11 cellular contexts compared by ENCODE assay signal in the genomic region with DNA sequence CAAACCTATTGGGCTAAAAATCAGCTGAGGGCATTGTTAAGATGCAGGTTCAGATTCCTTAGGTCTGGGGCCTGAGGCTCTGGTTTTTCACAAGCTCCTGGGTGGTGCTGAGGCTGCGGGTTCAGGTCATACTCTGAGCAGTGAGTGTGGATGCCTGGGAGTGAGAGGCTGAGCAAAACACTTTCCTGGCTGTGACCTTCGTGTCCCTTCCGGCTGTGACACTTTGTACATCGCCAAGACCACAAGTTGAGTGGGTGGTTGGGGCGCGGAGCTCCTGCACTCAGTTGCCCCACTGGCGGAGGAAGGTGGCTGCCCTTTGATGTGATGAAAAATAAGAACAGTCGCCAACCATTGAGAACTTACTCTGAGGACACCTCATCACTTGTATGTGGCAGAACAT. TPM values are rescaled to one million over a fixed set of nuclear protein-coding genes. Genes with fewer than 3 reads are reported as not detected.
A peak's percentile ranks its signal among the peaks of the same experiment; 100 is the strongest.
DNase-seq lines count a peak whose midpoint lies in the region; ATAC-seq, FAIRE-seq and TF ChIP-seq lines count a peak whose summit lies in the region.
"Had no signal": no experiment of that assay in that cellular context is flagged by ENCODE, and none has a peak within 500 bp of the region (broad histone marks: within the 10 kb centered on the region; RNA-seq: fewer than 3 reads in every experiment).

No MANE protein-coding gene starts in this region.

- peak in 4 of 7 experiments; percentile 59 to 77 (median 73) for DNase-seq in CD8-positive, alpha-beta T cell
- DNase-seq in activated CD8-positive, alpha-beta T cell treated with anti-CD3 and anti-CD28 coated beads for 36 hours, result peak; percentile 95
- DNase-seq in smooth muscle cell (lab: John Stamatoyannopoulos, UW; ENCODE audit: unreplicated experiment) (no peak), H54 (ENCODE audit: insufficient read length, low spot score) (no peak), nucleus accumbens (lab: John Stamatoyannopoulos, UW) (no peak), NCI-H2029 (lab: John Stamatoyannopoulos, UW) (no peak)
- DNase-seq: MG63, SIG-M5 had no signal

- WGBS in esophagus, 2 donors, result 80 to 82% methylated on average over 8 of the region's 8 CpGs
- WGBS in smooth muscle cell (ENCODE audit: low lambda C conversion rate), result 94% methylated on average over 8 of the region's 8 CpGs

- peak overlapping the region; percentile 66 for H3K27ac ChIP-seq in CD8-positive, alpha-beta T cell (ENCODE audit: low read depth, low read length)
- H3K27ac ChIP-seq in esophagus (ENCODE audit: low read depth in 2 of 2, low read length in 1 of 2) (peak overlapping the region; percentile 57 to 73), smooth muscle cell (ENCODE audit: low read depth) (peak overlapping the region; percentile 39)

- peaks cover 4% of the 10 kb centered on the region for H3F3A ChIP-seq in smooth muscle cell (ENCODE audit: low read depth)

- peaks cover 87% of the 10 kb centered on the region for H3K4me1 Mint-ChIP-seq in CD8-positive, alpha-beta T cell (ENCODE audit: low read depth)
- peaks cover 87% of the 10 kb centered on the region for H3K4me1 Mint-ChIP-seq in activated CD8-positive, alpha-beta T cell treated with anti-CD3 and anti-CD28 coated beads for 36 hours (ENCODE audit: low read depth)

- no peak overlapping the region for H3K9ac ChIP-seq in smooth muscle cell (ENCODE audit: low read depth)

- POLR2A ChIA-PET in CD8-positive, alpha-beta T cell (lab: Charles Lee), result interaction anchor here (0.9 to 26.4 kb wide), 11 partner anchors 14 to 123 kb away, joined by 3 to 755 read pairs (median 4); partner anchors contain the start of genes CCR7 and TOP2A
- POLR2A ChIA-PET in activated CD8-positive, alpha-beta T cell treated with anti-CD3 and anti-CD28 coated beads for 36 hours (lab: Charles Lee), result interaction anchor here (0.8 to 19.7 kb wide), 15 partner anchors 8 to 180 kb away, joined by 3 to 548 read pairs (median 5); partner anchors contain the start of genes CCR7 and TOP2A

- peak overlapping the region; percentile 31 for H3K4me3 ChIP-seq in CD8-positive, alpha-beta T cell (ENCODE audit: low read depth, low read length)
- H3K4me3 ChIP-seq in esophagus (ENCODE audit: low read depth in 1 of 2, low read length in 2 of 2), result no peak overlapping the region
- H3K4me3 ChIP-seq in smooth muscle cell, result no peak overlapping the region
- H3K4me3 ChIP-seq: MG63 had no signal

- peak overlapping the region; percentile 72 for H3K4me3 Mint-ChIP-seq in CD8-positive, alpha-beta T cell
- peak overlapping the region; percentile 71 for H3K4me3 Mint-ChIP-seq in activated CD8-positive, alpha-beta T cell treated with anti-CD3 and anti-CD28 coated beads for 36 hours

- peak overlapping the region; percentile 96 for H3K27ac Mint-ChIP-seq in CD8-positive, alpha-beta T cell
- H3K27ac Mint-ChIP-seq in activated CD8-positive, alpha-beta T cell treated with anti-CD3 and anti-CD28 coated beads for 36 hours, result peak overlapping the region; percentile 93

- H3K27me3 Mint-ChIP-seq in CD8-positive, alpha-beta T cell (ENCODE audit: low read depth), result no peaks in the 10 kb centered on the region
- no peaks in the 10 kb centered on the region for H3K27me3 Mint-ChIP-seq in activated CD8-positive, alpha-beta T cell treated with anti-CD3 and anti-CD28 coated beads for 36 hours

- H3K79me2 ChIP-seq in smooth muscle cell (ENCODE audit: low read depth), result no peaks in the 10 kb centered on the region

- no peak for FAIRE-seq in H54 (lab: Jason Lieb, UNC)

- TF ChIP-seq CTCF in CD8-positive, alpha-beta T cell (IDR thresholded peaks at IDR 0.05), result no peak
- no peak for TF ChIP-seq CTCF in activated CD8-positive, alpha-beta T cell treated with anti-CD3 and anti-CD28 coated beads for 36 hours (IDR thresholded peaks at IDR 0.05)
- TF ChIP-seq CTCF in smooth muscle cell (IDR thresholded peaks at IDR 0.05; ENCODE audit: borderline replicate concordance, insufficient read depth, poor library complexity, severe bottlenecking), result no peak

- TF ChIP-seq POLR2A in H54 (IDR thresholded peaks at IDR 0.05; ENCODE audit: low read depth, low read length), result no peak

- peaks cover 83% of the 10 kb centered on the region for H3K4me1 ChIP-seq in CD8-positive, alpha-beta T cell (ENCODE audit: insufficient read depth, low read length)
- H3K4me1 ChIP-seq in esophagus (ENCODE audit: control insufficient read depth in 2 of 2, insufficient read depth in 2 of 2, low read length in 1 of 2) (peaks cover 0 to 54% of the 10 kb centered on the region in 2 donors), smooth muscle cell (ENCODE audit: low read depth) (peaks cover 6% of the 10 kb centered on the region)

- ATAC-seq in CD8-positive, alpha-beta T cell, result peak; percentile 39
- peak; percentile 29 for ATAC-seq in activated CD8-positive, alpha-beta T cell treated with anti-CD3 and anti-CD28 coated beads for 36 hours
- no peak for ATAC-seq in GM19397 (IDR thresholded peaks at IDR 0.05; ENCODE audit: unreplicated experiment)

- no peaks in the 10 kb centered on the region for H3K36me3 Mint-ChIP-seq in CD8-positive, alpha-beta T cell
- H3K36me3 Mint-ChIP-seq in activated CD8-positive, alpha-beta T cell treated with anti-CD3 and anti-CD28 coated beads for 36 hours (ENCODE audit: low read depth), result peaks cover 4% of the 10 kb centered on the region

- H4K20me1 ChIP-seq in smooth muscle cell (ENCODE audit: low read depth), result no peaks in the 10 kb centered on the region

- CTCF ChIA-PET in CD8-positive, alpha-beta T cell (lab: Charles Lee), result interaction anchor here (0.6 to 16.5 kb wide), 19 partner anchors 8 to 427 kb away, joined by 3 to 470 read pairs (median 4); partner anchors contain the start of genes CCR7 and IGFBP4
- CTCF ChIA-PET in activated CD8-positive, alpha-beta T cell treated with anti-CD3 and anti-CD28 coated beads for 36 hours (lab: Charles Lee), result interaction anchor here (0.6 to 15.3 kb wide), 14 partner anchors 9 to 179 kb away, joined by 3 to 234 read pairs (median 4); partner anchors contain the start of genes GJD3 and IGFBP4

- H3K27me3 ChIP-seq in CD8-positive, alpha-beta T cell (ENCODE audit: insufficient read depth, low read length), result no peaks in the 10 kb centered on the region
- H3K27me3 ChIP-seq in esophagus (ENCODE audit: control insufficient read depth in 1 of 2, insufficient read depth in 2 of 2, low read length in 2 of 2) (no peaks in the 10 kb centered on the region), smooth muscle cell (ENCODE audit: low read depth) (no peaks in the 10 kb centered on the region)
- H3K27me3 ChIP-seq: MG63 had no signal

- H3K9me3 Mint-ChIP-seq in CD8-positive, alpha-beta T cell, result no peaks in the 10 kb centered on the region
- H3K9me3 Mint-ChIP-seq in activated CD8-positive, alpha-beta T cell treated with anti-CD3 and anti-CD28 coated beads for 36 hours, result no peaks in the 10 kb centered on the region

- no peaks in the 10 kb centered on the region for H3K9me3 ChIP-seq in CD8-positive, alpha-beta T cell (ENCODE audit: low read length)
- H3K9me3 ChIP-seq in esophagus (ENCODE audit: control insufficient read depth in 2 of 2, insufficient read depth in 1 of 2, low read depth in 1 of 2, low read length in 1 of 2), result peaks cover 0 to 2% of the 10 kb centered on the region in 2 donors
- no peaks in the 10 kb centered on the region for H3K9me3 ChIP-seq in smooth muscle cell (replicated peaks; ENCODE audit: low read depth)
- H3K9me3 ChIP-seq: MG63 had no signal

- H3K4me2 ChIP-seq in smooth muscle cell, result no peak overlapping the region

- no peak overlapping the region for H2AFZ ChIP-seq in smooth muscle cell (ENCODE audit: low read depth)

- no peaks in the 10 kb centered on the region for H3K36me3 ChIP-seq in CD8-positive, alpha-beta T cell (ENCODE audit: insufficient read depth, low read length)
- H3K36me3 ChIP-seq in esophagus (ENCODE audit: control insufficient read depth in 2 of 2, insufficient read depth in 2 of 2, low read length in 1 of 2), result no peaks in the 10 kb centered on the region
- no peaks in the 10 kb centered on the region for H3K36me3 ChIP-seq in smooth muscle cell (ENCODE audit: low read depth)
- H3K36me3 ChIP-seq: MG63 had no signal

- intact Hi-C loops in CD8-positive, alpha-beta T cell (cut with DNase I, micrococcal nuclease), result loop anchor here in 1 of 2 experiments (5.0 kb wide), 1 partner anchor 218 kb away; no protein-coding TSS in a partner anchor
- intact Hi-C loops in activated CD8-positive, alpha-beta T cell treated with anti-CD3 and anti-CD28 coated beads for 36 hours (cut with micrococcal nuclease), result loop anchor here (2.0 kb wide), 1 partner anchor 20 kb away; no protein-coding TSS in a partner anchor

RNA-seq across cellular contexts. Expression of gene CCR7, which starts 24.8 kb away (rescaled TPM):
- 100 to 1,000 TPM; 196 to 199 TPM for total RNA-seq in CD8-positive, alpha-beta T cell
- 100 to 1,000 TPM; 297 to 302 TPM for total RNA-seq in activated CD8-positive, alpha-beta T cell treated with anti-CD3 and anti-CD28 coated beads for 36 hours
- polyA plus RNA-seq in esophagus (under 1 TPM; 0.16 to 0.54 TPM), smooth muscle cell (not detected in 2 replicates)
- not detected in 2 replicates for total RNA-seq in smooth muscle cell

RNA-seq across cellular contexts. Expression of gene TNS4, which starts 39.0 kb away (rescaled TPM):
- 1 to 10 TPM; 1.9 to 2.9 TPM for total RNA-seq in CD8-positive, alpha-beta T cell
- 1 to 10 TPM; 5.8 to 6.3 TPM for total RNA-seq in activated CD8-positive, alpha-beta T cell treated with anti-CD3 and anti-CD28 coated beads for 36 hours
- polyA plus RNA-seq in esophagus (10 to 100 TPM; 25.4 to 74.8 TPM), smooth muscle cell (0.13 and 3.3 TPM in 2 replicates)
- total RNA-seq in smooth muscle cell, result 0.63 and 1.2 TPM in 2 replicates
- total RNA-seq: temporal lobe had no signal

Comparison
In these comparisons a context has a peak if more than half of its experiments do, and no peak if none do; other contexts are left out.
1. DNase-seq: peak in CD8-positive, alpha-beta T cell (4 of 7) and activated CD8-positive, alpha-beta T cell treated with anti-CD3 and anti-CD28 coated beads for 36 hours (single experiment); none in smooth muscle cell (single experiment), H54 (single experiment), nucleus accumbens (0 of 56) and NCI-H2029 (single experiment).
2. RNA of gene CCR7, which starts 24.8 kb away (total RNA-seq): 297 to 302 TPM in activated CD8-positive, alpha-beta T cell treated with anti-CD3 and anti-CD28 coated beads for 36 hours and 196 to 199 TPM in CD8-positive, alpha-beta T cell; not detected in smooth muscle cell; every median in the first group is over 100 times any median in the second.
3. Peak in every context shown above with its lines, with median percentiles within 50 percentile points of each other: H3K27ac ChIP-seq.